19 cellular contexts compared by ENCODE assay signal in genomic region chr16:65731840-65732239, GRCh38.
DNase-seq lines count a peak whose midpoint lies in the region; ATAC-seq, FAIRE-seq and TF ChIP-seq lines count a peak whose summit lies in the region.
"Had no signal": no experiment of that assay in that cellular context is flagged by ENCODE, and none has a peak within 500 bp of the region (broad histone marks: within the 10 kb centered on the region; RNA-seq: fewer than 3 reads in every experiment).

No MANE protein-coding gene starts in this region.

- intact Hi-C loops in PC-3 (cut with micrococcal nuclease), result no loop called here
- intact Hi-C loops in prostate gland (cut with DNase I), result no loop called here
- intact Hi-C loops in naive thymus-derived CD4-positive, alpha-beta T cell (cut with micrococcal nuclease), result no loop called here

- peak; percentile 65 for ATAC-seq in PC-3
- no peak for ATAC-seq in naive thymus-derived CD4-positive, alpha-beta T cell
- ATAC-seq: A549 had no signal

- TF ChIP-seq CTCF in PC-3 (conservative IDR thresholded peaks at IDR 0.05; ENCODE audit: low read depth, low read length), result no peak
- TF ChIP-seq CTCF in bronchial epithelial cell (IDR thresholded peaks at IDR 0.05; ENCODE audit: insufficient read depth, low read length, severe bottlenecking), result no peak
- TF ChIP-seq CTCF in prostate gland (IDR thresholded peaks at IDR 0.05), result no peak
- no peak for TF ChIP-seq CTCF in Peyer's patch (IDR thresholded peaks at IDR 0.05)

- DNase-seq in Daoy (ENCODE audit: low read depth), result peak; percentile 45
- peak; percentile 65 for DNase-seq in PC-3
- DNase-seq in bronchial epithelial cell (ENCODE audit: low read depth), result peak; percentile 92
- DNase-seq in mesenchymal stem cell, result peak; percentile 4
- no peak for DNase-seq in prostate gland (ENCODE audit: low spot score)
- DNase-seq in naive thymus-derived CD4-positive, alpha-beta T cell, result no peak
- DNase-seq in Peyer's patch, result no peak
- DNase-seq: DND-41; GF-D8; Karpas-422; NCI-H187 treated with DMSO at 0.1 percent for 48 hours; NCI-H446 treated with DMSO at 0.1 percent for 48 hours; NK-92 treated with Interleukin-12 subunit alpha and Interleukin-12 subunit beta, amount 100 ng/mL, for 24 hours; OCI-M1 had no signal

- H3K4ac ChIP-seq in mesenchymal stem cell (ENCODE audit: low read depth in 1 of 2, low read length in 2 of 2), result no peak overlapping the region

- no peak overlapping the region for H3K27ac Mint-ChIP-seq in naive thymus-derived CD4-positive, alpha-beta T cell

- no peak overlapping the region for H2AK5ac ChIP-seq in mesenchymal stem cell (ENCODE audit: low read length, severe bottlenecking)

- H3K9me3 Mint-ChIP-seq in naive thymus-derived CD4-positive, alpha-beta T cell, result peaks cover 0 to 20% (median 4%) of the 10 kb centered on the region in 11 donors

- no peak for TF ChIP-seq POLR2A in prostate gland (IDR thresholded peaks at IDR 0.05)
- no peak for TF ChIP-seq POLR2A in Peyer's patch (IDR thresholded peaks at IDR 0.05)

- H3K27ac ChIP-seq in PC-3 (ENCODE audit: low read length) (no peak overlapping the region), mesenchymal stem cell (ENCODE audit: low read length, poor library complexity, severe bottlenecking) (no peak overlapping the region), prostate gland (no peak overlapping the region), Peyer's patch (no peak overlapping the region)
- H3K27ac ChIP-seq in naive thymus-derived CD4-positive, alpha-beta T cell (ENCODE audit: low read depth, low read length), result no peak overlapping the region
- H3K27ac ChIP-seq: A549, C4-2B had no signal

- H2AFZ ChIP-seq in PC-3 (ENCODE audit: low read length), result no peak overlapping the region
- H2AFZ ChIP-seq in mesenchymal stem cell (ENCODE audit: low read depth, low read length), result no peak overlapping the region

- no peak overlapping the region for H3K14ac ChIP-seq in mesenchymal stem cell (ENCODE audit: low read length in 2 of 2)

- no peaks in the 10 kb centered on the region for H3K9me3 ChIP-seq in PC-3 (ENCODE audit: low read length)
- H3K9me3 ChIP-seq in mesenchymal stem cell (ENCODE audit: control insufficient read depth, low read length), result peaks cover 12% of the 10 kb centered on the region
- no peaks in the 10 kb centered on the region for H3K9me3 ChIP-seq in prostate gland
- H3K9me3 ChIP-seq in naive thymus-derived CD4-positive, alpha-beta T cell (ENCODE audit: control insufficient read depth in 2 of 3, low read length in 3 of 3), result no peaks in the 10 kb centered on the region
- no peaks in the 10 kb centered on the region for H3K9me3 ChIP-seq in Peyer's patch
- H3K9me3 ChIP-seq: A549 had no signal

- CTCF ChIA-PET in PC-3 (lab: Charles Lee), result no interaction called here
- CTCF ChIA-PET in naive thymus-derived CD4-positive, alpha-beta T cell (lab: Charles Lee), result no interaction called here

- H3K9ac ChIP-seq in PC-3 (ENCODE audit: low read length) (no peak overlapping the region), mesenchymal stem cell (ENCODE audit: low read length) (no peak overlapping the region)

- no peaks in the 10 kb centered on the region for H3K4me1 ChIP-seq in PC-3 (ENCODE audit: insufficient read depth, low read length)
- no peaks in the 10 kb centered on the region for H3K4me1 ChIP-seq in mesenchymal stem cell (ENCODE audit: control insufficient read depth, insufficient read depth, low read depth, low read length)
- H3K4me1 ChIP-seq in prostate gland (replicated peaks), result no peaks in the 10 kb centered on the region
- H3K4me1 ChIP-seq in naive thymus-derived CD4-positive, alpha-beta T cell (ENCODE audit: control insufficient read depth in 2 of 2, insufficient read depth in 2 of 2, low read length in 2 of 2), result no peaks in the 10 kb centered on the region
- H3K4me1 ChIP-seq in Peyer's patch, result no peaks in the 10 kb centered on the region
- H3K4me1 ChIP-seq: A549 had no signal

- H3K79me2 ChIP-seq in PC-3 (ENCODE audit: low read length), result no peaks in the 10 kb centered on the region

- H4K20me1 ChIP-seq in PC-3 (ENCODE audit: low read length), result no peaks in the 10 kb centered on the region

- H3K9me2 ChIP-seq in PC-3 (replicated peaks; ENCODE audit: low read length), result no peaks in the 10 kb centered on the region

- no peak for FAIRE-seq in bronchial epithelial cell (lab: Jason Lieb, UNC)
- FAIRE-seq: A549, GM12891, GM18507, H1 had no signal

- no peak overlapping the region for H2BK15ac ChIP-seq in mesenchymal stem cell (ENCODE audit: low read depth, poor library complexity, severe bottlenecking)

- BruUV-seq in PC-3 (replicated peaks; lab: Mats Ljungman, UMichigan), result no TSS peak

- H3K27me3 ChIP-seq in PC-3 (ENCODE audit: low read length) (no peaks in the 10 kb centered on the region), bronchial epithelial cell (ENCODE audit: control insufficient read depth, insufficient read depth, low read length) (no peaks in the 10 kb centered on the region), mesenchymal stem cell (ENCODE audit: control insufficient read depth in 1 of 2, insufficient read depth in 1 of 2, low read length in 2 of 2) (no peaks in the 10 kb centered on the region), prostate gland (replicated peaks; ENCODE audit: insufficient read depth) (no peaks in the 10 kb centered on the region), Peyer's patch (no peaks in the 10 kb centered on the region)
- no peaks in the 10 kb centered on the region for H3K27me3 ChIP-seq in naive thymus-derived CD4-positive, alpha-beta T cell (ENCODE audit: control insufficient read depth in 2 of 2, insufficient read depth in 2 of 2, low read length in 2 of 2)

- H2BK120ac ChIP-seq in mesenchymal stem cell (ENCODE audit: low read depth, low read length), result no peak overlapping the region

- peaks cover 0 to 4% (median 0%) of the 10 kb centered on the region in 7 donors for H3K4me1 Mint-ChIP-seq in naive thymus-derived CD4-positive, alpha-beta T cell

- H3K4me2 ChIP-seq in PC-3 (ENCODE audit: low read length) (no peak overlapping the region), mesenchymal stem cell (ENCODE audit: low read length, poor library complexity, severe bottlenecking) (no peak overlapping the region)
- H3K4me2 ChIP-seq: A549 had no signal

- no peaks in the 10 kb centered on the region for H3K79me1 ChIP-seq in mesenchymal stem cell (replicated peaks; ENCODE audit: low read length, poor library complexity, severe bottlenecking)

- H4K8ac ChIP-seq in mesenchymal stem cell (ENCODE audit: low read length), result no peak overlapping the region

- POLR2A ChIA-PET in PC-3 (lab: Charles Lee; ENCODE audit: unreplicated experiment), result no interaction called here
- POLR2A ChIA-PET in naive thymus-derived CD4-positive, alpha-beta T cell (lab: Charles Lee), result interaction anchor here (0.6 kb wide), 1 partner anchor 27 kb away, joined by 3 read pairs; no protein-coding TSS in a partner anchor

- no peaks in the 10 kb centered on the region for H3K36me3 Mint-ChIP-seq in naive thymus-derived CD4-positive, alpha-beta T cell

- H3K18ac ChIP-seq in mesenchymal stem cell (ENCODE audit: low read depth in 1 of 2, low read length in 2 of 2), result no peak overlapping the region

- no peak overlapping the region for H3K23ac ChIP-seq in mesenchymal stem cell (ENCODE audit: low read length in 2 of 2)

- no peak overlapping the region for H2BK5ac ChIP-seq in mesenchymal stem cell (ENCODE audit: low read depth, low read length, poor library complexity, severe bottlenecking)

- H4K91ac ChIP-seq in mesenchymal stem cell (ENCODE audit: low read length), result no peak overlapping the region

- H3K4me3 ChIP-seq in PC-3 (ENCODE audit: low read length) (no peak overlapping the region), bronchial epithelial cell (ENCODE audit: low read depth, low read length) (no peak overlapping the region), mesenchymal stem cell (ENCODE audit: insufficient read depth in 1 of 2, low read depth in 1 of 2, low read length in 2 of 2) (no peak overlapping the region), prostate gland (no peak overlapping the region), Peyer's patch (no peak overlapping the region)
- H3K4me3 ChIP-seq in naive thymus-derived CD4-positive, alpha-beta T cell (ENCODE audit: low read length), result no peak overlapping the region
- H3K4me3 ChIP-seq: A549 had no signal

- H3K4me3 Mint-ChIP-seq in naive thymus-derived CD4-positive, alpha-beta T cell, result no peak overlapping the region

- H2BK12ac ChIP-seq in mesenchymal stem cell (ENCODE audit: low read length in 2 of 2), result no peak overlapping the region

- H3F3A ChIP-seq in PC-3 (ENCODE audit: low read length, unreplicated experiment), result no peaks in the 10 kb centered on the region

- H3K36me3 ChIP-seq in PC-3 (ENCODE audit: low read depth, low read length) (no peaks in the 10 kb centered on the region), bronchial epithelial cell (ENCODE audit: control insufficient read depth, insufficient read depth, low read length) (no peaks in the 10 kb centered on the region), mesenchymal stem cell (ENCODE audit: control insufficient read depth in 1 of 2, insufficient read depth in 2 of 2, low read depth in 1 of 2, low read length in 2 of 2) (no peaks in the 10 kb centered on the region), prostate gland (no peaks in the 10 kb centered on the region), Peyer's patch (no peaks in the 10 kb centered on the region)
- H3K36me3 ChIP-seq in naive thymus-derived CD4-positive, alpha-beta T cell (ENCODE audit: control insufficient read depth in 2 of 3, insufficient read depth in 3 of 3, low read length in 3 of 3), result no peaks in the 10 kb centered on the region

- H3K27me3 Mint-ChIP-seq in naive thymus-derived CD4-positive, alpha-beta T cell, result peaks cover 0 to 5% (median 4%) of the 10 kb centered on the region in 5 donors

Comparison
In these comparisons a context has a peak if more than half of its experiments do, and no peak if none do; other contexts are left out.
1. DNase-seq: peak in Daoy (single experiment), PC-3 (single experiment), bronchial epithelial cell (single experiment) and mesenchymal stem cell (single experiment); none in prostate gland (single experiment), naive thymus-derived CD4-positive, alpha-beta T cell (0 of 9) and Peyer's patch (0 of 3).